In the genomic region with DNA sequence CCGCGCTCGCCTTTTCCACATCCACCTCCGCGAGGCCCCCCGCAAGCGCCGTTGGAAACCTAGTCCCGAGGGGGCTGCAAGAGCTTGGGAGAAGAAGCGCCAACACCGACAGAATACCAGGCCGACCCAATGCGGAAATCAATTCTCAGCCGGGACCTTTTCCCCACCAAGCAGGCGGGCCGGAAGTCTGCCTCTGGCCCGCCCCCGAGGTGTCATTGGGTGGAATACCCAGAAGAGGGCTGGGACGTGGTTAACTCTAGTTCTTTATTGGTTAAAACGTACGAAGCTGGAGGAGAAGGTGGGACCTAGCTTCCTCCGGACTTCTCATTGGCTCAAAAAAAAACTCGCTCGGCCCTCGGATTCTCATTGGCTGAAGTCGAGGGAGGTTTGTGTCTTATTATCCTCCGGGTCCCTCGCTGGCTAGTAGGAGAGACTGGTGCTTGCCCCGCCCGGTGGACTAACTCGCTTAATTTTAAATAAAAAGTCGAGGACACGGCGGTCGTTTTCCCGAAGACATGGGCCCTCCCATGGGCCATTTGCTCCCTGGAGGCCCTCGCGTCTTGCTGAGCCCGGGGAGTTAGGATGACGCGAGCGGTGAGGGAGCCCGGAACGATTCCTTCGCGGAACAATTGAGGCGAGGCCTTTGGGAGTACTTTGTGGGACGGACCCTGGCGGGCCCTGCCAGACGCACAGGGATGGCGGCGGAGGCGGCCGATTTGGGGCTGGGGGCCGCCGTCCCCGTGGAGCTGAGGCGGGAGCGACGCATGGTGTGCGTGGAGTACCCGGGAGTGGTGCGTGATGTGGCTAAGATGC, we compare ENCODE assay signal across 8 cellular contexts. TPM values are rescaled to one million over a fixed set of nuclear protein-coding genes. Genes with fewer than 3 reads are reported as not detected.
DNase-seq lines count a peak whose midpoint lies in the region; ATAC-seq, FAIRE-seq and TF ChIP-seq lines count a peak whose summit lies in the region.

TSS of gene GTF3C5 (plus strand) at position 681 of the 813 bp plus-strand sequence. CDS start at position 696, 15 bp downstream.

- peaks cover 54% of the 10 kb centered on the region for H3K79me2 ChIP-seq in OCI-LY7 (ENCODE audit: insufficient read depth, low read depth, low read length)
- peaks cover 47% of the 10 kb centered on the region for H3K79me2 ChIP-seq in endothelial cell of umbilical vein (ENCODE audit: control insufficient read depth, insufficient read depth, low read length)

- H3K4me3 ChIP-seq in OCI-LY7 (ENCODE audit: low read depth, low read length, poor library complexity, severe bottlenecking) (peak within 1 kb of the TSS; percentile 97), endothelial cell of umbilical vein (replicated peaks in 1 of 3; ENCODE audit: insufficient read depth in 1 of 3, low read depth in 1 of 3, low read length in 3 of 3) (peak within 1 kb of the TSS; percentile 85 to 93 (median 92))

- H3K4me2 ChIP-seq in OCI-LY7 (ENCODE audit: low read length) (peak within 1 kb of the TSS; percentile 86), endothelial cell of umbilical vein (ENCODE audit: insufficient read depth, low read length) (peak within 1 kb of the TSS; percentile 78)

- dilution Hi-C loops in endothelial cell of umbilical vein (cut with MboI; ENCODE audit: extremely low pct_ligation_motif_present, low sequenced_read_pairs): no loop called here

- peaks cover 21% of the 10 kb centered on the region; the same call in 1 of the 2 replicates for H3K36me3 ChIP-seq in OCI-LY7 (ENCODE audit: insufficient read depth, low read length)
- peaks cover 0 to 2% of the 10 kb centered on the region in 2 experiments for H3K36me3 ChIP-seq in endothelial cell of umbilical vein (ENCODE audit: control insufficient read depth in 2 of 2, extremely low read depth in 1 of 2, insufficient read depth in 2 of 2, low read length in 2 of 2)

- BruUV-seq in OCI-LY7 (replicated peaks; lab: Mats Ljungman, UMichigan) (TSS peak; percentile 54), endothelial cell of umbilical vein (replicated peaks; lab: Mats Ljungman, UMichigan) (TSS peak; percentile 60)

- CTCF ChIA-PET in OCI-LY7 (lab: Charles Lee; ENCODE audit: unreplicated experiment): no interaction called here
- CTCF ChIA-PET in endothelial cell of umbilical vein (lab: Charles Lee): interaction anchor here (0.7 to 2.2 kb wide), 13 partner anchors 9 to 156 kb away, joined by 3 to 34 read pairs (median 3); partner anchors contain the start of gene GFI1B

- peak; percentile 99 for DNase-seq in D721Med (ENCODE audit: insufficient read length, low spot score)
- peak; percentile 98 for DNase-seq in HuH-7.5 (ENCODE audit: low spot score)
- peak; percentile 99 for DNase-seq in OCI-LY7 (ENCODE audit: low spot score)
- DNase-seq in activated T-cell treated with anti-CD3 and anti-CD28 coated beads for 1 hour (ENCODE audit: low read depth): peak; percentile 87
- peak; percentile 99 for DNase-seq in endothelial cell of umbilical vein (ENCODE audit: low read depth, low spot score)
- peak; percentile 99 for DNase-seq in midbrain (lab: John Stamatoyannopoulos, UW)
- peak; percentile 83 to 85 for DNase-seq in stimulated activated CD8-positive, alpha-beta memory T cell treated with anti-CD3 and anti-CD28 coated beads, Interleukin-2, amount 100 ng/mL, for 1 hour (ENCODE audit: low read depth in 2 of 2)

- no peaks in the 10 kb centered on the region for H3K27me3 ChIP-seq in endothelial cell of umbilical vein (ENCODE audit: control insufficient read depth in 2 of 2, insufficient read depth in 2 of 2, low read length in 2 of 2)

- no peak for TF ChIP-seq CTCF in D721Med (IDR thresholded peaks at IDR 0.05; ENCODE audit: insufficient read depth, missing control alignments)
- TF ChIP-seq CTCF in OCI-LY7 (conservative IDR thresholded peaks at IDR 0.05; ENCODE audit: low read length): no peak
- no peak for TF ChIP-seq CTCF in endothelial cell of umbilical vein (IDR thresholded peaks at IDR 0.05; ENCODE audit: extremely low read depth in 1 of 2, insufficient read depth in 1 of 2, low read depth in 1 of 2, low read length in 2 of 2)

- intact Hi-C loops in OCI-LY7 (cut with micrococcal nuclease; ENCODE audit: unreplicated experiment): no loop called here
- intact Hi-C loops in endothelial cell of umbilical vein (cut with micrococcal nuclease): loop anchor here (1.0 kb wide), 1 partner anchor 8 kb away; no protein-coding TSS in a partner anchor

- peak; percentile 84 for TF ChIP-seq POLR2A in endothelial cell of umbilical vein (IDR thresholded peaks at IDR 0.05; ENCODE audit: low read depth, low read length)

- POLR2A ChIA-PET in OCI-LY7 (lab: Charles Lee): interaction anchor here (0.6 to 1.9 kb wide), 10 partner anchors 8 to 447 kb away, joined by 3 to 7 read pairs (median 4); partner anchors contain the start of genes DDX31 and GTF3C4
- POLR2A ChIA-PET in endothelial cell of umbilical vein (lab: Charles Lee): interaction anchor here (0.6 to 1.2 kb wide), 5 partner anchors 12 to 208 kb away, joined by 3 to 6 read pairs (median 5); partner anchors contain the start of gene TSC1

- H3K27ac ChIP-seq in OCI-LY7 (ENCODE audit: low read depth, low read length, poor library complexity, severe bottlenecking) (peak within 1 kb of the TSS; percentile 50), endothelial cell of umbilical vein (ENCODE audit: insufficient read depth, low read depth, low read length) (peak within 1 kb of the TSS; percentile 69)

- peak; percentile 11 for FAIRE-seq in D721Med (lab: Jason Lieb, UNC)
- FAIRE-seq in endothelial cell of umbilical vein (lab: Jason Lieb, UNC): peak; percentile 98

- peak within 1 kb of the TSS; percentile 94 for H3K9ac ChIP-seq in endothelial cell of umbilical vein (replicated peaks; ENCODE audit: extremely low read depth, insufficient read depth, low read length)

- peak within 1 kb of the TSS; percentile 64 for H2AFZ ChIP-seq in OCI-LY7 (ENCODE audit: low read length)
- H2AFZ ChIP-seq in endothelial cell of umbilical vein (ENCODE audit: low read depth, low read length): peak within 1 kb of the TSS; percentile 96

- H4K20me1 ChIP-seq in OCI-LY7 (ENCODE audit: insufficient read depth, low read length) (peaks cover 9% of the 10 kb centered on the region; the same call in 1 of the 2 replicates), endothelial cell of umbilical vein (replicated peaks; ENCODE audit: control insufficient read depth, extremely low read depth, insufficient read depth, low read length) (no peaks in the 10 kb centered on the region)

- H3K9me2 ChIP-seq in OCI-LY7 (ENCODE audit: insufficient read depth, low read length): no peaks in the 10 kb centered on the region

- ATAC-seq in GM21526 (IDR thresholded peaks at IDR 0.05; ENCODE audit: low FRiP score, unreplicated experiment): peak; percentile 91

- peaks cover 33% of the 10 kb centered on the region for H3K4me1 ChIP-seq in OCI-LY7 (ENCODE audit: insufficient read depth, low read length, poor library complexity, severe bottlenecking)
- peaks cover 8% of the 10 kb centered on the region for H3K4me1 ChIP-seq in endothelial cell of umbilical vein (ENCODE audit: control insufficient read depth, extremely low read depth, insufficient read depth, low read length)

- H3K9me3 ChIP-seq in OCI-LY7 (ENCODE audit: low read length) (no peaks in the 10 kb centered on the region), endothelial cell of umbilical vein (replicated peaks; ENCODE audit: control insufficient read depth, insufficient read depth, low read length) (no peaks in the 10 kb centered on the region)

- H3K9me1 ChIP-seq in endothelial cell of umbilical vein (replicated peaks; ENCODE audit: control insufficient read depth, extremely low read depth, insufficient read depth, low read length): no peaks in the 10 kb centered on the region

TF ChIP-seq in endothelial cell of umbilical vein, 7 proteins besides CTCF, POLR2A, EP300 and RAD21:
- no peak for TF ChIP-seq MYC (IDR thresholded peaks at IDR 0.05; ENCODE audit: low read depth, low read length)
- peak; percentile 80 for TF ChIP-seq POLR2AphosphoS5 (IDR thresholded peaks at IDR 0.05; ENCODE audit: insufficient read depth, low read depth, low read length)
TF ChIP-seq in endothelial cell of umbilical vein: peak in this region for 1.

RNA-seq across cellular contexts. Expression of gene GTF3C5, which starts in this region (rescaled TPM):
- total RNA-seq in OCI-LY7 (2014; rRNA removed; shearing (Covaris generic)): 91.9 and 97.0 TPM in 2 replicates
- total RNA-seq in OCI-LY7 (2022) (90.3 and 91.6 TPM in 2 replicates), endothelial cell of umbilical vein (65.6 and 66.6 TPM in 2 replicates)
- 72.9 and 73.8 TPM in 2 replicates for polyA plus RNA-seq in endothelial cell of umbilical vein
- 58.7 and 63.1 TPM in 2 replicates for polyA plus RNA-seq in endothelial cell of umbilical vein (2011; cell fraction: cytosol; rRNA removed)
- polyA plus RNA-seq in endothelial cell of umbilical vein (2011; cell fraction: nucleus; rRNA removed): 189 and 191 TPM in 2 replicates
- 52.0 and 56.0 TPM in 2 replicates for polyA plus RNA-seq in endothelial cell of umbilical vein (2012)
- 57.8 and 73.5 TPM in 2 replicates for polyA minus RNA-seq in endothelial cell of umbilical vein
- polyA minus RNA-seq in endothelial cell of umbilical vein (2011; cell fraction: cytosol; rRNA and poly(A)+ RNA removed): 9.7 TPM
- polyA minus RNA-seq in endothelial cell of umbilical vein (2011; cell fraction: nucleus; rRNA and poly(A)+ RNA removed): 41.2 and 43.1 TPM in 2 replicates

Comparison
In these comparisons a context has a peak if more than half of its experiments do, and no peak if none do; other contexts are left out.
1. Peak in every context shown above with its lines: DNase-seq, ATAC-seq, H3K4me3 ChIP-seq and H3K27ac ChIP-seq.